Comparison of ENCODE assay signal across 1 cellular context in genomic region chr19:3499738-3500428, GRCh38.
TF ChIP-seq lines count a peak whose summit lies in the region.

No MANE protein-coding gene starts in this region.

TF ChIP-seq in K562, 482 proteins besides CTCF, POLR2A, EP300 and RAD21:
- TF ChIP-seq ZFP1 (CRISPR knock-in tag; IDR thresholded peaks at IDR 0.05) (no peak), RBM25 (IDR thresholded peaks at IDR 0.05; ENCODE audit: low read depth, low read length, severe bottlenecking) (peak; percentile 90), SMARCA5 (IDR thresholded peaks at IDR 0.05) (peak; percentile 61; the same call in 1 of the 2 replicates), HNRNPL (IDR thresholded peaks at IDR 0.05; ENCODE audit: low read depth, low read length) (no peak), PHF20 (IDR thresholded peaks at IDR 0.05; ENCODE audit: partially characterized antibody) (peak; percentile 10), ZNF740 (CRISPR knock-in tag; IDR thresholded peaks at IDR 0.05) (0 out of 2 replicates have a peak, but pooled peaks have one; percentile 38), ZNF740 (tag; IDR thresholded peaks at IDR 0.05) (no peak), HDAC2 (IDR thresholded peaks at IDR 0.05) (peak; percentile 29; the same call in 1 of the 2 replicates), CBX1 (IDR thresholded peaks at IDR 0.05; ENCODE audit: low read depth) (0 out of 2 replicates have a peak, but pooled peaks have one; percentile 18), TGIF2 (CRISPR knock-in tag; IDR thresholded peaks at IDR 0.05) (no peak), KDM1A (IDR thresholded peaks at IDR 0.05) (peak; percentile 70 to 82), RCOR1 (IDR thresholded peaks at IDR 0.05; ENCODE audit: borderline replicate concordance in 1 of 2, low read depth in 2 of 2, low read length in 2 of 2) (peak in 1 of 2 experiments; percentile 25; a peak in 1 of 4 replicates), SIX5 (IDR thresholded peaks at IDR 0.05; ENCODE audit: borderline replicate concordance in 1 of 2, insufficient read depth in 1 of 2, low read depth in 1 of 2, low read length in 2 of 2) (no peak), KDM4B (IDR thresholded peaks at IDR 0.05; ENCODE audit: borderline replicate concordance in 2 of 2, low read depth in 1 of 2) (no peak), BCOR (IDR thresholded peaks at IDR 0.05) (peak; percentile 93)
